Comparison of ENCODE assay signal across 8 cellular contexts in the genomic region with DNA sequence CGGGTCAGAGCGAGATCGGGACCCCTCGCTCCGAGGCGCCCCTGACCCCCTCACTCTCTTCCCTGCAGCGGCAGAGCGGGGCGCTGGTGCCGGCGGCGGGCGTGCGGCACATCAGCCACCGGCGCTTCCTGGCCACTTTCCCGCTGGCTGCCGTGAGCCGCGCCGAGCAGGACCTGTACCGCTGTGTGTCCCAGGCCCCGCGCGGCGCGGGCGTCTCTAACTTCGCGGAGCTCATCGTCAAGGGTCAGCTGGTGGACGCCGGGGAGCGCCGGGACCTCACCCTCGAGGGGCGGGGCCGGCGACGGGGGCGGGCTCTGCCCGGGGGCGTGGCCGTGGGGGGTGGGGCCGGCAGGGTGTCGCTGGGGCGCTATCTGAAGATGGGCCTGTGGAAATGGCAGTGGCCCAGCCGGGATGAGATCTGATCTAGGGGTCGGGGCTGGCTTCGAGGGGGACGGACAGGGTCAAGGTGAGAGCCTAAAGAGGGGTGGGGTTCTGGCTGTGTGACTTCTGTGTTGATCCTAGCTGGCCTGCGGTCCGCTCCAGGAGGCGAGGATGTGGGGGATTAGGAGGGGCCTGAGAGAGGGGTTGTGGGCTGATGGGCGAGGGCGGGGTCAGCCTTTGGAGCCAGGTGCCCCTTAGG. TPM values are rescaled to one million over a fixed set of nuclear protein-coding genes. Genes with fewer than 3 reads are reported as not detected.
DNase-seq lines count a peak whose midpoint lies in the region; ATAC-seq and TF ChIP-seq lines count a peak whose summit lies in the region.

No MANE protein-coding gene starts in this region.

- H3K4me1 Mint-ChIP-seq in WTC11, result peaks cover 47% of the 10 kb centered on the region
- H3K4me1 Mint-ChIP-seq in effector memory CD8-positive, alpha-beta T cell (ENCODE audit: low read depth in 2 of 2), result peaks cover 5 to 6% of the 10 kb centered on the region in 2 donors
- H3K4me1 Mint-ChIP-seq in mesothelial cell of epicardium, result peaks cover 66% of the 10 kb centered on the region

- H3K27me3 Mint-ChIP-seq in WTC11 (ENCODE audit: low read depth), result peaks cover 37% of the 10 kb centered on the region
- H3K27me3 Mint-ChIP-seq in effector memory CD8-positive, alpha-beta T cell, result peaks cover 23 to 66% of the 10 kb centered on the region in 2 donors
- H3K27me3 Mint-ChIP-seq in mesothelial cell of epicardium (ENCODE audit: low read depth), result no peaks in the 10 kb centered on the region

- TF ChIP-seq POLR2A in testis (IDR thresholded peaks at IDR 0.05), result no peak

- H3K9me3 Mint-ChIP-seq in WTC11 (peaks cover 4% of the 10 kb centered on the region), mesothelial cell of epicardium (peaks cover 3% of the 10 kb centered on the region)
- H3K9me3 Mint-ChIP-seq in effector memory CD8-positive, alpha-beta T cell, result no peaks in the 10 kb centered on the region

- no peaks in the 10 kb centered on the region for H3K27me3 ChIP-seq in testis

- CTCF ChIA-PET in GM10248 (lab: Yijun Ruan, JAX), result interaction anchor here (2.2 kb wide), 1 partner anchor 10 kb away, joined by 7 read pairs; no protein-coding TSS in a partner anchor
- CTCF ChIA-PET in WTC11 (lab: Charles Lee), result interaction anchor here (0.6 to 4.1 kb wide), 17 partner anchors 9 to 409 kb away, joined by 3 to 30 read pairs (median 6); partner anchors contain the start of genes MECR and PTPRU

- peaks cover 20% of the 10 kb centered on the region for H3K4me1 ChIP-seq in testis

- H3K27ac Mint-ChIP-seq in WTC11 (no peak overlapping the region), mesothelial cell of epicardium (peak overlapping the region; percentile 94)
- H3K27ac Mint-ChIP-seq in effector memory CD8-positive, alpha-beta T cell, result peak overlapping the region in 1 of 2 donors; percentile 23

- H3K4me3 ChIP-seq in testis, result peak overlapping the region; percentile 36 to 37

- no peak for TF ChIP-seq CTCF in GM10248 (IDR thresholded peaks at IDR 0.05; ENCODE audit: control extremely low read depth, extremely low read depth, low read depth, missing control alignments)
- TF ChIP-seq CTCF in WTC11 (IDR thresholded peaks at IDR 0.05), result no peak
- no peak for TF ChIP-seq CTCF in mesothelial cell of epicardium (IDR thresholded peaks at IDR 0.05; ENCODE audit: unreplicated experiment)
- no peak for TF ChIP-seq CTCF in testis (IDR thresholded peaks at IDR 0.05)

- H3K9me3 ChIP-seq in testis, result no peaks in the 10 kb centered on the region

- ATAC-seq in WTC11 (peak; percentile 47), GM18502 (IDR thresholded peaks at IDR 0.05; ENCODE audit: poor library complexity, unreplicated experiment) (no peak)
- ATAC-seq in effector memory CD8-positive, alpha-beta T cell (replicated peaks), result peak; percentile 72

- H3K4me3 Mint-ChIP-seq in WTC11, result peak overlapping the region; percentile 86
- H3K4me3 Mint-ChIP-seq in effector memory CD8-positive, alpha-beta T cell, result peak overlapping the region; percentile 70 to 79
- H3K4me3 Mint-ChIP-seq in mesothelial cell of epicardium, result peak overlapping the region; percentile 76

- 5 to 10% methylated on average over 11 to 41 of the region's 56 CpGs for WGBS in testis, 2 donors

- intact Hi-C loops in testis (cut with DNase I; ENCODE audit: low total_unique reads), result no loop called here

- POLR2A ChIA-PET in GM10248 (lab: Yijun Ruan, JAX), result interaction anchor here (0.6 kb wide), 1 partner anchor 383 kb away, joined by 6 read pairs; no protein-coding TSS in a partner anchor
- POLR2A ChIA-PET in WTC11 (lab: Charles Lee), result interaction anchor here (1.0 to 2.0 kb wide), 5 partner anchors 10 to 23 kb away, joined by 3 to 9 read pairs (median 5); no protein-coding TSS in a partner anchor

- peak; percentile 71 for DNase-seq in GM10248 (ENCODE audit: extremely low spot score)
- peak; percentile 77 for DNase-seq in WTC11 (ENCODE audit: low spot score)
- peak in 2 of 3 experiments; percentile 15 to 23 for DNase-seq in effector memory CD8-positive, alpha-beta T cell
- DNase-seq in mesothelial cell of epicardium (ENCODE audit: low spot score in 2 of 2, unreplicated experiment in 2 of 2), result peak in 1 of 2 experiments; percentile 59
- DNase-seq in testis, result peak; percentile 67
- DNase-seq in NK-92 (lab: John Stamatoyannopoulos, UW; ENCODE audit: unreplicated experiment), result no peak
- DNase-seq in middle frontal gyrus (ENCODE audit: extremely low spot score, low spot score), result no peak

- peak overlapping the region in 1 of 2 donors; percentile 37 for H3K27ac ChIP-seq in testis

- H3K36me3 Mint-ChIP-seq in WTC11 (peaks cover 10% of the 10 kb centered on the region; the same call in 1 of the 2 replicates), mesothelial cell of epicardium (peaks cover 15% of the 10 kb centered on the region)
- no peaks in the 10 kb centered on the region for H3K36me3 Mint-ChIP-seq in effector memory CD8-positive, alpha-beta T cell (ENCODE audit: insufficient read depth)

- H3K36me3 ChIP-seq in testis (ENCODE audit: low read depth, missing control alignments), result no peaks in the 10 kb centered on the region

TF ChIP-seq in WTC11, 78 proteins besides CTCF, POLR2A, EP300 and RAD21:
- TF ChIP-seq SP1 (CRISPR knock-in tag; conservative IDR thresholded peaks at IDR 0.05) (peak; percentile 80; the same call in 1 of the 2 replicates), TEAD1 (CRISPR knock-in tag; IDR thresholded peaks at IDR 0.05) (no peak), FOXK1 (CRISPR knock-in tag; IDR thresholded peaks at IDR 0.05) (0 out of 2 replicates have a peak, but pooled peaks have one; percentile 14), ZNF317 (CRISPR knock-in tag; IDR thresholded peaks at IDR 0.05; ENCODE audit: borderline replicate concordance, low read depth) (peak; percentile 12; the same call in 1 of the 2 replicates), FOXP1 (CRISPR knock-in tag; IDR thresholded peaks at IDR 0.05; ENCODE audit: borderline replicate concordance) (no peak), JUN (CRISPR knock-in tag; IDR thresholded peaks at IDR 0.05) (peak; percentile 19; the same call in 1 of the 2 replicates)
- TF ChIP-seq, protein P1, sequence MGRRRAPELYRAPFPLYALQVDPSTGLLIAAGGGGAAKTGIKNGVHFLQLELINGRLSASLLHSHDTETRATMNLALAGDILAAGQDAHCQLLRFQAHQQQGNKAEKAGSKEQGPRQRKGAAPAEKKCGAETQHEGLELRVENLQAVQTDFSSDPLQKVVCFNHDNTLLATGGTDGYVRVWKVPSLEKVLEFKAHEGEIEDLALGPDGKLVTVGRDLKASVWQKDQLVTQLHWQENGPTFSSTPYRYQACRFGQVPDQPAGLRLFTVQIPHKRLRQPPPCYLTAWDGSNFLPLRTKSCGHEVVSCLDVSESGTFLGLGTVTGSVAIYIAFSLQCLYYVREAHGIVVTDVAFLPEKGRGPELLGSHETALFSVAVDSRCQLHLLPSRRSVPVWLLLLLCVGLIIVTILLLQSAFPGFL (CRISPR knock-in tag; IDR thresholded peaks at IDR 0.05; ENCODE audit: borderline replicate concordance), result no peak
- TF ChIP-seq, protein P2, sequence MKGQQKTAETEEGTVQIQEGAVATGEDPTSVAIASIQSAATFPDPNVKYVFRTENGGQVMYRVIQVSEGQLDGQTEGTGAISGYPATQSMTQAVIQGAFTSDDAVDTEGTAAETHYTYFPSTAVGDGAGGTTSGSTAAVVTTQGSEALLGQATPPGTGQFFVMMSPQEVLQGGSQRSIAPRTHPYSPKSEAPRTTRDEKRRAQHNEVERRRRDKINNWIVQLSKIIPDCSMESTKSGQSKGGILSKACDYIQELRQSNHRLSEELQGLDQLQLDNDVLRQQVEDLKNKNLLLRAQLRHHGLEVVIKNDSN (CRISPR knock-in tag; IDR thresholded peaks at IDR 0.05), result peak; percentile 17; the same call in 1 of the 2 replicates

RNA-seq across cellular contexts. Expression of gene PTPRU, which starts 23.6 kb away (rescaled TPM):
- total RNA-seq in WTC11 (2021), result 60.8 to 75.4 TPM (median 68.2 TPM) in 3 replicates
- total RNA-seq in mesothelial cell of epicardium, result 143 to 151 TPM (median 145 TPM) in 3 replicates
- total RNA-seq in testis, result 10 to 100 TPM; 21.7 to 39.1 TPM
- 13.3 TPM for polyA plus RNA-seq in testis (ENCODE audit: insufficient read depth, low read depth, low replicate concordance)

RNA-seq across cellular contexts. Expression of gene MECR, which starts 29.2 kb away (rescaled TPM):
- total RNA-seq in WTC11 (2021) (37.6 to 44.2 TPM (median 43.0 TPM) in 3 replicates), mesothelial cell of epicardium (36.6 to 40.0 TPM (median 38.0 TPM) in 3 replicates), testis (10 to 100 TPM; 37.3 to 38.9 TPM)
- 33.7 TPM for polyA plus RNA-seq in testis (ENCODE audit: insufficient read depth, low read depth, low replicate concordance)

Comparison
In these comparisons a context has a peak if more than half of its experiments do, and no peak if none do; other contexts are left out.
1. DNase-seq: peak in GM10248 (single experiment), WTC11 (single experiment), effector memory CD8-positive, alpha-beta T cell (2 of 3) and testis (single experiment); none in NK-92 (single experiment) and middle frontal gyrus (single experiment).
2. Peak in every context shown above with its lines, with median percentiles within 50 percentile points of each other: H3K4me3 Mint-ChIP-seq.